In the genomic region with DNA sequence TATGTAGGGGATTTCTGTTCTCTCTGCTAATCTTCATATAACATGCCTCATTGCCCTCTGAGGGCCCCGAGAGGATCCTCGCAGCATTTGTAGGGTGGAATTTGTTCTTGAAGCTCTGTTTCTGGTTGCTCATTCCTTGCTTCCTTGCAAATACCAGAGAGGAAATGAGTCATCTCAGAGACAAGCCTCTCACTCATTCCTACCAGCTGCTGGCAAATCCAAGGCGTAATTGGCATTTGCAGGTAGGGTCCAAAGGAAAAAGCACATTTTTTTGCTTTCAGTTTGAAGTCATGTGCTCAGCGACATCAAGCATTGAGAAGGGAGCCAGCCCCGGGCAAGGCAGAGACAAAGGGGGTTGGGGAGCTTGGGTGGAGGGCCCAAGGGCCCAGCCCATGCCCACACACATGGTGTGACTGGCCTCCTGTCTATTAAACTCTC, we compare ENCODE assay signal across 8 cellular contexts.
A peak's percentile ranks its signal among the peaks of the same experiment; 100 is the strongest.
DNase-seq lines count a peak whose midpoint lies in the region; ATAC-seq, FAIRE-seq and TF ChIP-seq lines count a peak whose summit lies in the region.

No MANE protein-coding gene starts in this region.

- no peak for TF ChIP-seq CTCF in kidney (IDR thresholded peaks at IDR 0.05; ENCODE audit: borderline replicate concordance, extremely low read depth, insufficient read depth)

- H3K4me3 ChIP-seq in kidney (ENCODE audit: low read length in 2 of 2): no peak overlapping the region

- H3K36me3 ChIP-seq in kidney (ENCODE audit: control insufficient read depth in 1 of 2, insufficient read depth in 2 of 2, low read length in 2 of 2): no peaks in the 10 kb centered on the region

- FAIRE-seq in kidney (lab: Jason Lieb, UNC): no peak

- DNase-seq in H4 (ENCODE audit: low spot score) (peak; percentile 98), SK-MEL-5 (ENCODE audit: low read depth, low spot score) (peak; percentile 97), fibroblast of the conjunctiva (ENCODE audit: low read depth) (peak; percentile 92), sciatic nerve (ENCODE audit: low spot score) (no peak), kidney (no peak), NCI-H526 (lab: John Stamatoyannopoulos, UW) (no peak), NK-92 (lab: John Stamatoyannopoulos, UW; ENCODE audit: unreplicated experiment) (no peak)

- intact Hi-C loops in sciatic nerve (cut with DNase I): no loop called here
- intact Hi-C loops in kidney (cut with DNase I): no loop called here

- no peak overlapping the region for H3K27ac ChIP-seq in kidney (ENCODE audit: low read depth in 2 of 2, low read length in 2 of 2)

- in situ Hi-C loops in SK-MEL-5 (cut with HindIII; ENCODE audit: low pct_unique_long_range_greater_than_20kb, low sequenced_read_pairs): no loop called here

- no peak overlapping the region for H3K9ac ChIP-seq in kidney (ENCODE audit: low read length in 2 of 2)

- H3K4me1 ChIP-seq in kidney (ENCODE audit: control insufficient read depth in 1 of 2, insufficient read depth in 1 of 2, low read depth in 1 of 2, low read length in 2 of 2): peaks cover 0 to 2% of the 10 kb centered on the region in 2 donors

- H3K9me3 ChIP-seq in kidney (ENCODE audit: control insufficient read depth in 1 of 2, low read length in 2 of 2): no peaks in the 10 kb centered on the region

- peak; percentile 60 for ATAC-seq in sciatic nerve
- no peak for ATAC-seq in GM21528 (IDR thresholded peaks at IDR 0.05; ENCODE audit: low FRiP score, unreplicated experiment)

Comparison
In these comparisons a context has a peak if more than half of its experiments do, and no peak if none do; other contexts are left out.
1. DNase-seq: peak in H4 (single experiment), SK-MEL-5 (single experiment) and fibroblast of the conjunctiva (single experiment); none in sciatic nerve (single experiment), kidney (single experiment), NCI-H526 (0 of 2) and NK-92 (single experiment).